ENCODE assay signal across 21 cellular contexts in genomic region chr22:44876921-44877320, GRCh38.
DNase-seq lines count a peak whose midpoint lies in the region; TF ChIP-seq lines count a peak whose summit lies in the region.
"Had no signal": no experiment of that assay in that cellular context is flagged by ENCODE, and none has a peak within 500 bp of the region (broad histone marks: within the 10 kb centered on the region; RNA-seq: fewer than 3 reads in every experiment).

No MANE protein-coding gene starts in this region.

- no peaks in the 10 kb centered on the region for H3K4me1 ChIP-seq in MM.1S (ENCODE audit: low read length)
- H3K4me1 ChIP-seq: BE2C; BLaER1 treated with 17β-estradiol and CSF1 and Interleukin-3, amounts not matched to agents 10 nM and 100 nM; HAP-1 had no signal

- H3K27ac ChIP-seq in MM.1S (ENCODE audit: low read length), result no peak overlapping the region
- H3K27ac ChIP-seq: 22Rv1; BLaER1 treated with 17β-estradiol and CSF1 and Interleukin-3, amounts not matched to agents 10 nM and 100 nM had no signal

- DNase-seq in activated effector memory CD4-positive, alpha-beta T cell treated with anti-CD3 and anti-CD28 coated beads, Interleukin-2, amount 50 U/mL, for 16 hours, result peak; percentile 41
- DNase-seq in activated effector memory CD4-positive, alpha-beta T cell treated with Interleukin-2 at 50 U/mL for 16 hours, result no peak
- DNase-seq in mesenteric fat pad (ENCODE audit: low spot score) (peak; percentile 77), posterior vena cava (ENCODE audit: low spot score) (peak; percentile 34), MM.1S (no peak), GM19240 (ENCODE audit: insufficient read length, low spot score) (no peak), epidermal melanocyte (ENCODE audit: insufficient read length, low spot score) (no peak), Ammon's horn (ENCODE audit: low spot score) (no peak)
- DNase-seq: BE2C; CD4-positive, alpha-beta T cell; CD8-positive, alpha-beta memory T cell; DMS 273 treated with DMSO at 0.1 percent for 48 hours; DMS79; EL; GDM1; GOT3; HFFc6 had no signal

- no peaks in the 10 kb centered on the region for H4K20me1 ChIP-seq in MM.1S (ENCODE audit: insufficient read depth, low read length)
- H4K20me1 ChIP-seq: BLaER1 treated with 17β-estradiol and CSF1 and Interleukin-3, amounts not matched to agents 10 nM and 100 nM had no signal

- H3K36me3 ChIP-seq in MM.1S (replicated peaks; ENCODE audit: insufficient read depth, low read length), result no peaks in the 10 kb centered on the region
- H3K36me3 ChIP-seq: HAP-1 had no signal

- H3K27me3 ChIP-seq in MM.1S (replicated peaks; ENCODE audit: insufficient read depth, low read length), result peaks cover 70% of the 10 kb centered on the region
- H3K27me3 ChIP-seq: BE2C; BLaER1 treated with 17β-estradiol and CSF1 and Interleukin-3, amounts not matched to agents 10 nM and 100 nM had no signal

- H3K4me2 ChIP-seq in MM.1S (ENCODE audit: low read depth, low read length), result no peak overlapping the region
- H3K4me2 ChIP-seq: BLaER1 treated with 17β-estradiol and CSF1 and Interleukin-3, amounts not matched to agents 10 nM and 100 nM had no signal

- H2AFZ ChIP-seq in MM.1S (ENCODE audit: low read length), result no peak overlapping the region

- no peaks in the 10 kb centered on the region for H3F3A ChIP-seq in MM.1S (ENCODE audit: insufficient read depth, low read length)

- intact Hi-C loops in posterior vena cava (cut with DNase I), result no loop called here

- H3K9me2 ChIP-seq in MM.1S (replicated peaks; ENCODE audit: insufficient read depth, low read length), result no peaks in the 10 kb centered on the region

- no peak for TF ChIP-seq CTCF in MM.1S (IDR thresholded peaks at IDR 0.05; ENCODE audit: low read length)

- no peaks in the 10 kb centered on the region for H3K79me2 ChIP-seq in MM.1S (ENCODE audit: low read length)

- no peaks in the 10 kb centered on the region for H3K9me3 ChIP-seq in MM.1S (replicated peaks; ENCODE audit: insufficient read depth, low read length)

- H3K9ac ChIP-seq in MM.1S (ENCODE audit: low read length), result no peak overlapping the region
- H3K9ac ChIP-seq: BLaER1 treated with 17β-estradiol and CSF1 and Interleukin-3, amounts not matched to agents 10 nM and 100 nM had no signal

- no peak overlapping the region for H3K4me3 ChIP-seq in MM.1S (ENCODE audit: low read length)
- H3K4me3 ChIP-seq: BLaER1 treated with 17β-estradiol and CSF1 and Interleukin-3, amounts not matched to agents 10 nM and 100 nM; GM12878; HAP-1 had no signal

Comparison
In these comparisons a context has a peak if more than half of its experiments do, and no peak if none do; other contexts are left out.
1. DNase-seq: peak in activated effector memory CD4-positive, alpha-beta T cell treated with anti-CD3 and anti-CD28 coated beads, Interleukin-2, amount 50 U/mL, for 16 hours (single experiment), mesenteric fat pad (single experiment) and posterior vena cava (single experiment); none in activated effector memory CD4-positive, alpha-beta T cell treated with Interleukin-2 at 50 U/mL for 16 hours (single experiment), MM.1S (single experiment), GM19240 (single experiment), epidermal melanocyte (single experiment) and Ammon's horn (single experiment).